ENCODE assay signal across 14 cellular contexts in genomic region chr2:225399509-225399908, GRCh38. TPM values are rescaled to one million over a fixed set of nuclear protein-coding genes. Genes with fewer than 3 reads are reported as not detected.
DNase-seq lines count a peak whose midpoint lies in the region; ATAC-seq, FAIRE-seq and TF ChIP-seq lines count a peak whose summit lies in the region.
"Had no signal": no experiment of that assay in that cellular context is flagged by ENCODE, and none has a peak within 500 bp of the region (broad histone marks: within the 10 kb centered on the region; RNA-seq: fewer than 3 reads in every experiment).

Gene NYAP2, plus strand, starts transcription at chr2:225399710. Its CDS starts 9,171 bp downstream, at chr2:225408881.

- no peak within 1 kb of the TSS for H3K27ac ChIP-seq in HUES64 (ENCODE audit: low read depth, low read length)
- H3K27ac ChIP-seq in astrocyte (ENCODE audit: low read depth, low read length), result no peak within 1 kb of the TSS
- H3K27ac ChIP-seq: epithelial cell of prostate, stomach had no signal

- no peaks in the 10 kb centered on the region for H3K9me3 Mint-ChIP-seq in astrocyte (ENCODE audit: unreplicated experiment)

- H3K9ac ChIP-seq in HUES64 (ENCODE audit: low read depth, low read length) (no peak within 1 kb of the TSS), astrocyte (ENCODE audit: low read length) (no peak within 1 kb of the TSS)

- H3K4me1 ChIP-seq in HUES64 (ENCODE audit: insufficient read depth, low read length) (no peaks in the 10 kb centered on the region; the same call in 1 of the 2 replicates), astrocyte (ENCODE audit: insufficient read depth, low read length) (no peaks in the 10 kb centered on the region)
- H3K4me1 ChIP-seq: stomach had no signal

- WGBS in HUES64, result 73% methylated on average over 4 of the region's 5 CpGs

- H3K4me3 ChIP-seq in HUES64 (ENCODE audit: low read length) (peak within 1 kb of the TSS; percentile 34; the same call in 1 of the 2 replicates), astrocyte (ENCODE audit: insufficient read depth, low read depth, low read length) (no peak within 1 kb of the TSS)
- H3K4me3 ChIP-seq: stomach had no signal

- peak within 1 kb of the TSS; percentile 2 for H3K4me2 ChIP-seq in astrocyte (ENCODE audit: low read length)

- peak; percentile 66 for DNase-seq in NCI-H2171 (lab: John Stamatoyannopoulos, UW)
- no peak for DNase-seq in astrocyte (ENCODE audit: low read depth)
- DNase-seq in posterior cingulate gyrus, result peak in 6 of 10 donors; percentile 17 to 83 (median 41)
- no peak for DNase-seq in NAMALWA (ENCODE audit: low spot score)
- DNase-seq in GM10266 (ENCODE audit: extremely low spot score), result no peak
- DNase-seq: activated CD4-positive, CD25-positive, alpha-beta regulatory T cell treated with anti-CD3 and anti-CD28 coated beads, Interleukin-2, amount 50 U/mL, for 72 hours; CD4-positive, CD25-positive, alpha-beta regulatory T cell; stomach had no signal

- no peak for TF ChIP-seq CTCF in astrocyte (IDR thresholded peaks at IDR 0.05; ENCODE audit: insufficient read depth, low read depth, low read length)
- no peak for TF ChIP-seq CTCF in GM10266 (IDR thresholded peaks at IDR 0.05; ENCODE audit: control insufficient read depth, insufficient read depth, low read depth, missing control alignments)

- no peak within 1 kb of the TSS for H3K27ac Mint-ChIP-seq in astrocyte (ENCODE audit: unreplicated experiment)
- H3K27ac Mint-ChIP-seq: CD4-positive, CD25-positive, alpha-beta regulatory T cell had no signal

- no peak for FAIRE-seq in astrocyte (lab: Jason Lieb, UNC)

- no peaks in the 10 kb centered on the region for H4K20me1 ChIP-seq in astrocyte (ENCODE audit: insufficient read depth, low read length)

- H3K4me3 Mint-ChIP-seq in astrocyte (ENCODE audit: unreplicated experiment), result no peak within 1 kb of the TSS

- intact Hi-C loops in posterior cingulate gyrus (cut with DNase I), result no loop called here

- H3K27me3 ChIP-seq in HUES64 (ENCODE audit: insufficient read depth, low read length) (no peaks in the 10 kb centered on the region), astrocyte (ENCODE audit: insufficient read depth, low read length) (peaks cover 4% of the 10 kb centered on the region)
- H3K27me3 ChIP-seq: stomach had no signal

- no peak within 1 kb of the TSS for H2AFZ ChIP-seq in astrocyte (ENCODE audit: low read depth, low read length)

- no peaks in the 10 kb centered on the region for H3K4me1 Mint-ChIP-seq in astrocyte (ENCODE audit: low read depth, unreplicated experiment)
- H3K4me1 Mint-ChIP-seq: CD4-positive, CD25-positive, alpha-beta regulatory T cell had no signal

- H3K36me3 ChIP-seq in HUES64 (ENCODE audit: insufficient read depth, low read length) (no peaks in the 10 kb centered on the region), astrocyte (ENCODE audit: insufficient read depth, low read length) (no peaks in the 10 kb centered on the region)
- H3K36me3 ChIP-seq: stomach had no signal

- ATAC-seq in HG03457 (IDR thresholded peaks at IDR 0.05; ENCODE audit: unreplicated experiment) (no peak), HG02588 (IDR thresholded peaks at IDR 0.05; ENCODE audit: unreplicated experiment) (no peak)

- H3K79me2 ChIP-seq in astrocyte (ENCODE audit: insufficient read depth, low read length), result no peaks in the 10 kb centered on the region

- H3K36me3 Mint-ChIP-seq in astrocyte (ENCODE audit: low read depth, unreplicated experiment), result no peaks in the 10 kb centered on the region
- H3K36me3 Mint-ChIP-seq: CD4-positive, CD25-positive, alpha-beta regulatory T cell had no signal

- no peaks in the 10 kb centered on the region for H3K9me3 ChIP-seq in HUES64 (ENCODE audit: insufficient read depth, low read depth, low read length)
- H3K9me3 ChIP-seq in astrocyte (ENCODE audit: insufficient read depth, low read depth, low read length), result no peaks in the 10 kb centered on the region
- H3K9me3 ChIP-seq: stomach had no signal

- H3K27me3 Mint-ChIP-seq in astrocyte (ENCODE audit: low read depth, unreplicated experiment), result no peaks in the 10 kb centered on the region

RNA-seq across cellular contexts. Expression of gene NYAP2, which starts in this region (rescaled TPM):
- polyA plus RNA-seq in HUES64 (2013, experiment 1 of 2), result not detected
- polyA plus RNA-seq in HUES64 (2013, experiment 2 of 2), result not detected
- total RNA-seq in astrocyte, result 0.14 and 0.19 TPM in 2 replicates
- total RNA-seq: IMR-90, pulmonary artery endothelial cell had no signal
- polyA plus RNA-seq: CD4-positive, CD25-positive, alpha-beta regulatory T cell; IMR-90 had no signal

Comparison
In these comparisons a context has a peak if more than half of its experiments do, and no peak if none do; other contexts are left out.
1. DNase-seq: peak in NCI-H2171 (single experiment) and posterior cingulate gyrus (6 of 10); none in astrocyte (single experiment), NAMALWA (single experiment) and GM10266 (single experiment).